ENCODE assay signal across 15 cellular contexts in genomic region chr17:59790936-59791335, GRCh38.
DNase-seq lines count a peak whose midpoint lies in the region; ATAC-seq and TF ChIP-seq lines count a peak whose summit lies in the region.
"Had no signal": no experiment of that assay in that cellular context is flagged by ENCODE, and none has a peak within 500 bp of the region (broad histone marks: within the 10 kb centered on the region; RNA-seq: fewer than 3 reads in every experiment).

No MANE protein-coding gene starts in this region.

- no peak for ATAC-seq in right cardiac atrium
- ATAC-seq in GM18517 (IDR thresholded peaks at IDR 0.05; ENCODE audit: unreplicated experiment): no peak
- ATAC-seq in left lobe of liver: no peak
- no peak for ATAC-seq in HG03521 (IDR thresholded peaks at IDR 0.05; ENCODE audit: unreplicated experiment)
- ATAC-seq: left colon had no signal

- no peak overlapping the region for H3K4me2 ChIP-seq in hepatocyte
- H3K4me2 ChIP-seq: neural progenitor cell had no signal

- H3K4me1 ChIP-seq in left ventricle myocardium inferior (peaks cover 20% of the 10 kb centered on the region), right cardiac atrium (ENCODE audit: control insufficient read depth, insufficient read depth, low read length) (peaks cover 2% of the 10 kb centered on the region), hepatocyte (ENCODE audit: insufficient read depth) (peaks cover 20% of the 10 kb centered on the region), transverse colon (peaks cover 9 to 30% (median 21%) of the 10 kb centered on the region in 4 donors)
- H3K4me1 ChIP-seq: neural progenitor cell had no signal

- H3K36me3 ChIP-seq in left ventricle myocardium inferior (peaks cover 22% of the 10 kb centered on the region), SK-N-MC (ENCODE audit: insufficient read depth, low read length) (no peaks in the 10 kb centered on the region; the same call in 1 of the 2 replicates), hepatocyte (replicated peaks; ENCODE audit: insufficient read depth, low read depth) (no peaks in the 10 kb centered on the region), transverse colon (peaks cover 0 to 9% (median 0%) of the 10 kb centered on the region in 4 donors)
- H3K36me3 ChIP-seq: neural progenitor cell had no signal

- no peak for TF ChIP-seq EP300 in transverse colon (IDR thresholded peaks at IDR 0.05; ENCODE audit: low read depth)

- WGBS in right cardiac atrium: 87% methylated on average over 4 of the region's 4 CpGs
- WGBS in hepatocyte (ENCODE audit: low lambda C conversion rate, missing lambda C conversion rate): 98% methylated on average over 4 of the region's 4 CpGs
- WGBS in transverse colon (ENCODE audit: low coverage in 1 of 2), 2 donors: 71 to 88% methylated on average over 4 of the region's 4 CpGs

- H3K27me3 ChIP-seq in left ventricle myocardium inferior (ENCODE audit: low read depth): no peaks in the 10 kb centered on the region
- H3K27me3 ChIP-seq in right cardiac atrium (ENCODE audit: control insufficient read depth, insufficient read depth): no peaks in the 10 kb centered on the region
- H3K27me3 ChIP-seq in hepatocyte: no peaks in the 10 kb centered on the region
- no peaks in the 10 kb centered on the region for H3K27me3 ChIP-seq in transverse colon
- H3K27me3 ChIP-seq: dorsolateral prefrontal cortex, neural progenitor cell had no signal

- H3K9me2 ChIP-seq in hepatocyte (replicated peaks; ENCODE audit: insufficient read depth): no peaks in the 10 kb centered on the region

- H3K9me3 ChIP-seq in left ventricle myocardium inferior (replicated peaks) (no peaks in the 10 kb centered on the region), right cardiac atrium (ENCODE audit: control insufficient read depth, low read length) (no peaks in the 10 kb centered on the region), SK-N-MC (ENCODE audit: low read depth, low read length) (no peaks in the 10 kb centered on the region), hepatocyte (ENCODE audit: low read depth) (no peaks in the 10 kb centered on the region), transverse colon (no peaks in the 10 kb centered on the region)

- TF ChIP-seq POLR2A in transverse colon (IDR thresholded peaks at IDR 0.05): no peak

- peaks cover 2% of the 10 kb centered on the region for H3K79me2 ChIP-seq in hepatocyte

- no peaks in the 10 kb centered on the region for H4K20me1 ChIP-seq in hepatocyte (ENCODE audit: insufficient read depth, poor library complexity, severe bottlenecking)

- in situ Hi-C loops in transverse colon (cut with MboI; ENCODE audit: low pct_ligation_motif_present in 1 of 4, low pct_unique_long_range_greater_than_20kb in 1 of 4, low sequenced_read_pairs in 3 of 4): no loop called here

- intact Hi-C loops in left ventricle myocardium inferior (cut with micrococcal nuclease) (no loop called here), right cardiac atrium (cut with DNase I) (no loop called here), transverse colon (cut with DNase I; ENCODE audit: low total_unique reads) (no loop called here)

- H3K27ac ChIP-seq in left ventricle myocardium inferior (replicated peaks): peak overlapping the region; percentile 16
- no peak overlapping the region for H3K27ac ChIP-seq in right cardiac atrium (ENCODE audit: low read length)
- peak overlapping the region; percentile 63; the same call in 1 of the 2 replicates for H3K27ac ChIP-seq in SK-N-MC
- peak overlapping the region; percentile 20 for H3K27ac ChIP-seq in hepatocyte
- peak overlapping the region; percentile 20 to 68 (median 64) for H3K27ac ChIP-seq in transverse colon
- H3K27ac ChIP-seq: neural progenitor cell had no signal

- no peak for DNase-seq in left ventricle myocardium inferior
- no peak for DNase-seq in right cardiac atrium
- DNase-seq in SK-N-MC (ENCODE audit: low read depth, low spot score): no peak
- no peak for DNase-seq in hepatocyte (ENCODE audit: low spot score)
- DNase-seq in transverse colon: no peak
- no peak for DNase-seq in left lobe of liver (ENCODE audit: low spot score)
- DNase-seq: activated CD4-positive, alpha-beta T cell treated with anti-CD3 and anti-CD28 coated beads, Interleukin-2, amount 50 U/mL, for 1 hour; C1 segment of cervical spinal cord; dorsolateral prefrontal cortex; left colon; NCI-H1092 treated with DMSO at 0.1 percent for 48 hours; NCI-H524 treated with DMSO at 0.1 percent for 48 hours had no signal

- H2AFZ ChIP-seq in hepatocyte: no peak overlapping the region
- H2AFZ ChIP-seq: neural progenitor cell had no signal

- H3K4me3 ChIP-seq in left ventricle myocardium inferior: no peak overlapping the region
- no peak overlapping the region for H3K4me3 ChIP-seq in right cardiac atrium (ENCODE audit: low read length)
- H3K4me3 ChIP-seq in SK-N-MC: no peak overlapping the region
- no peak overlapping the region for H3K4me3 ChIP-seq in hepatocyte
- H3K4me3 ChIP-seq in transverse colon: no peak overlapping the region
- H3K4me3 ChIP-seq: dorsolateral prefrontal cortex, neural progenitor cell had no signal

- no peak overlapping the region for H3K9ac ChIP-seq in SK-N-MC (ENCODE audit: insufficient read length)
- H3K9ac ChIP-seq: neural progenitor cell had no signal

- no peak for TF ChIP-seq CTCF in left ventricle myocardium inferior (IDR thresholded peaks at IDR 0.05; ENCODE audit: borderline replicate concordance)
- TF ChIP-seq CTCF in hepatocyte (IDR thresholded peaks at IDR 0.05; ENCODE audit: poor library complexity): no peak
- no peak for TF ChIP-seq CTCF in transverse colon (IDR thresholded peaks at IDR 0.05)
